Comparison of ENCODE assay signal across 8 cellular contexts in the genomic region with DNA sequence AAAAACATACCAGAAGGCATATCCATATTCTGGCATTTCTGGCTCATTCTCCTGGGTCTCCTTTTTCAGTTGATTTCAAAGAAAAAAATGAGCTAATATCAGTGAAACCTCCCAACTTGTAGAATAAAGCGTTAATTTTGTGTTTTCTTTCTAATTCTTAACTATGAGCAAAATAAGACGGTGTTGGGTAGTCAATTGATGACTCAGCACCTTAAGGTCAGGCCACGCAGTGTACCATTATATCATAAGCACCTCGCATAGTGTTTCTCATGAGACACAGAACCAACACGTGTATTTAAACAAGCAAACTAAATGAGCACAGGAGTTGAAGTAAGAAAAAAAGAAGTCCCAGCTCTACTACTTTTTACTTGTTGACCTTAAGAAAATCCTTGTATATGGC.
"Had no signal": no experiment of that assay in that cellular context is flagged by ENCODE, and none has a peak within 500 bp of the region (broad histone marks: within the 10 kb centered on the region; RNA-seq: fewer than 3 reads in every experiment).

No MANE protein-coding gene starts in this region.

- H3K27ac ChIP-seq: HL-60 had no signal

- H3K36me3 Mint-ChIP-seq: IgD-negative memory B cell had no signal

- H3K27ac Mint-ChIP-seq: GM23338, HFFc6 had no signal

- DNase-seq: H7, HFFc6, KG1 had no signal

- H2AFZ ChIP-seq: GM23338 had no signal

- H3K36me3 ChIP-seq: HAP-1 had no signal

- H3K4me1 ChIP-seq: HAP-1 had no signal

- H3K4me3 Mint-ChIP-seq: GM23338, HFFc6, IgD-negative memory B cell had no signal

- H3K4me1 Mint-ChIP-seq: IgD-negative memory B cell had no signal

- H3K9me3 ChIP-seq: HAP-1 had no signal

- H3K4me2 ChIP-seq: GM23338 had no signal

- ATAC-seq: GM23338, HCT116 had no signal

- H3K4me3 ChIP-seq: GM23338, HAP-1 had no signal
